ENCODE assay signal across 16 cellular contexts in genomic region chr2:18993756-18994155, GRCh38.
"Had no signal": no experiment of that assay in that cellular context is flagged by ENCODE, and none has a peak within 500 bp of the region (broad histone marks: within the 10 kb centered on the region; RNA-seq: fewer than 3 reads in every experiment).

No MANE protein-coding gene starts in this region.

- H3K4me3 ChIP-seq: adrenal gland, hepatocyte, suprapubic skin, upper lobe of left lung had no signal

- H3K9ac ChIP-seq: parathyroid adenoma had no signal

- H3K27ac ChIP-seq: adrenal gland, hepatocyte, parathyroid adenoma, suprapubic skin, upper lobe of left lung had no signal

- H3K9me3 ChIP-seq: adrenal gland, suprapubic skin, upper lobe of left lung had no signal

- H3K4me2 ChIP-seq: hepatocyte had no signal

- H3K27me3 ChIP-seq: adrenal gland, hepatocyte, suprapubic skin, upper lobe of left lung had no signal

- ATAC-seq: activated T-cell treated with anti-CD3 and anti-CD28 coated beads, Interleukin-2, amount 50 U/mL, for 4 hours; left lobe of liver; stimulated activated naive CD8-positive, alpha-beta T cell treated with anti-CD3 and anti-CD28 coated beads, Interleukin-15, Interleukin-2, amounts not matched to agents 100 U/mL and 50 U/mL, for 24 hours; WTC11 had no signal

- DNase-seq: activated CD4-positive, alpha-beta memory T cell treated with anti-CD3 and anti-CD28 coated beads, Interleukin-2, amount 10 ng/mL, durations not matched to agents 7 days and 5 days; activated CD4-positive, alpha-beta T cell treated with anti-CD3 and anti-CD28 coated beads for 4 hours; activated effector memory CD4-positive, alpha-beta T cell treated with Interleukin-2 at 50 U/mL for 16 hours; activated naive CD4-positive, alpha-beta T cell treated with anti-CD3 and anti-CD28 coated beads, Interleukin-2, amount 50 U/mL, for 16 hours; activated T-cell treated with anti-CD3 and anti-CD28 coated beads, Interleukin-2, amount 50 U/mL, for 4 hours; adrenal gland; naive B cell; small intestine; stimulated activated CD4-positive, alpha-beta T cell treated with anti-CD3 and anti-CD28 coated beads, Interleukin-4, amount 100 ng/mL, for 24 hours; stimulated activated naive CD8-positive, alpha-beta T cell treated with anti-CD3 and anti-CD28 coated beads, Interleukin-15, Interleukin-2, amounts not matched to agents 100 U/mL and 50 U/mL, for 24 hours; upper lobe of left lung had no signal

- H3K36me3 ChIP-seq: adrenal gland, suprapubic skin, upper lobe of left lung had no signal
